ENCODE assay signal across 24 cellular contexts in the genomic region with DNA sequence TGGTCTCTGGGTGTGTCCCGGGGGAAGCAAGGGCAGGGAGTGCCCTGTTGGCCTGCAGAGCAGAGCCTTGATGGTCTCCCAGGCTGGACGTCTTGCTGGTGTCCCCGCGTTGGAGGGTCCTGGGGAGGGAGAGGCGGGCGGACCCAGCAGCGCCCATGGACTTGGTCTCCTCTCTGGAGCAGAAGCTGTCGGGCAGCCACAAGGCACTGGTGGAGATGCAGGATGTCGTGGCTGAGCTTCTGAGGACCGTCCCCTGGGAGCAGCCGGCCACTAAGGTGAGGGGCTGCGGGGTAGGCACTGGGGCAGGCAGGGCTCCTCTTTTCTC. TPM values are rescaled to one million over a fixed set of nuclear protein-coding genes. Genes with fewer than 3 reads are reported as not detected.
"Had no signal": no experiment of that assay in that cellular context is flagged by ENCODE, and none has a peak within 500 bp of the region (broad histone marks: within the 10 kb centered on the region; RNA-seq: fewer than 3 reads in every experiment).

No MANE protein-coding gene starts in this region.

- ATAC-seq: activated T-cell treated with anti-CD3 and anti-CD28 coated beads, Interleukin-2, amount 50 U/mL, for 4 hours; PC-3; T-cell had no signal

- FAIRE-seq: astrocyte, RCC 7860, TTC549 had no signal

- DNase-seq: activated B cell treated with CpG ODN at 0.5 μM for 24 hours; activated CD4-positive, alpha-beta memory T cell treated with anti-CD3 and anti-CD28 coated beads for 36 hours; activated CD4-positive, alpha-beta T cell treated with anti-CD3 and anti-CD28 coated beads, Interleukin-2, amount 10 ng/mL, durations not matched to agents 7 days and 5 days; activated CD8-positive, alpha-beta memory T cell treated with anti-CD3 and anti-CD28 coated beads for 24 hours; activated effector memory CD4-positive, alpha-beta T cell treated with anti-CD3 and anti-CD28 coated beads, Interleukin-2, amount 50 U/mL, for 16 hours; activated naive CD4-positive, alpha-beta T cell treated with Interleukin-2 at 50 U/mL for 16 hours; activated T-cell treated with anti-CD3 and anti-CD28 coated beads, Interleukin-2, amount 50 U/mL, for 4 hours; amygdala; KG1; NCI-H1048; NCI-H146; NCI-H187 treated with DMSO at 0.1 percent for 48 hours; NCI-H2081 treated with DMSO at 0.1 percent for 48 hours; NCI-H446; NCI-H524; PC-3; SHP77 treated with DMSO at 0.1 percent for 48 hours; T-cell; T-helper 2 cell; T1000 had no signal

RNA-seq across cellular contexts. Expression of a gene that starts 35.3 kb away (rescaled TPM):
- total RNA-seq: LHCN-M2, PC-3 had no signal
